Comparison of ENCODE assay signal across 1 cellular context in genomic region chr20:37845878-37846277, GRCh38.
TF ChIP-seq lines count a peak whose summit lies in the region.

No MANE protein-coding gene starts in this region.

TF ChIP-seq in WTC11, 78 proteins besides CTCF, POLR2A, EP300 and RAD21 (continued from another document):
- TF ChIP-seq USF2 (CRISPR knock-in tag; IDR thresholded peaks at IDR 0.05): no peak
